14 cellular contexts compared by ENCODE assay signal in the genomic region with DNA sequence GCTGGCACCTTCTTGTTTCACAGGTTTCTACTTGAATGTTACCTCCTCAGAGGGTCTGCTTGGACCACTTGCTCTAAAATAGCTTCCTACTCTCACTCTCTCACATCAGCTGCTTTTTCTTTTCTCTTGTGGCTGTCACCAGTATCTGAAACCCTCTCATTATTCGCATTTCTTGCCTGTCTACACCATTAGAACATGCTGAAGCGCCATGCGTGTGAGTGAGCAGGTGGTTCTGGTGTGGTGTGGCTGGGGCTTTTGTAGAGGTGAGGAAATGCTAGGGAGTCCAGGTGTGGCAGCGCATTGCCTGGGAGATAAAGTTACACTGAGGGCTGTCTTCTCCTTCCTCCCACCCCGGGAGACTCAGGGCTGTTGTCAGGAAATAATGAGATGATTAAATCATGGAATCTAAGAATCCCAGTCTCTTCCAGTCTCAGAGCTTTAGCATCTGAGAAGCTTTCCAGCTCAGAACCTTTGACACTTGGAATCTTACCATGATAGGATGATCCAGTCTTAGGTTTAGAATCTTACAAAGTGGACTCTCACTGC. TPM values are rescaled to one million over a fixed set of nuclear protein-coding genes. Genes with fewer than 3 reads are reported as not detected.
DNase-seq lines count a peak whose midpoint lies in the region; ATAC-seq and TF ChIP-seq lines count a peak whose summit lies in the region.
"Had no signal": no experiment of that assay in that cellular context is flagged by ENCODE, and none has a peak within 500 bp of the region (broad histone marks: within the 10 kb centered on the region; RNA-seq: fewer than 3 reads in every experiment).

No MANE protein-coding gene starts in this region.

- peaks cover 3% of the 10 kb centered on the region for H3K36me3 Mint-ChIP-seq in activated CD8-positive, alpha-beta T cell treated with anti-CD3 and anti-CD28 coated beads for 36 hours (ENCODE audit: low read depth)
- H3K36me3 Mint-ChIP-seq in activated CD8-positive, alpha-beta T cell treated with anti-CD3 and anti-CD28 coated beads, Interleukin-2, amount 10 ng/mL, durations not matched to agents 7 days and 5 days (ENCODE audit: low read depth) = peaks cover 6% of the 10 kb centered on the region
- peaks cover 6% of the 10 kb centered on the region for H3K36me3 Mint-ChIP-seq in activated T-helper 1 cell treated with anti-CD3 and anti-CD28 coated beads, Interleukin-12 subunit alpha, Interleukin-12 subunit beta, Interleukin-2, Interleukin-4 antibody, amounts not matched to agents 30 ng/mL and 10 ng/mL and 1 ng/mL, durations not matched to agents 14 hours and 24 hours and 36 hours (ENCODE audit: low read depth)

- POLR2A ChIA-PET in activated CD8-positive, alpha-beta T cell treated with anti-CD3 and anti-CD28 coated beads for 36 hours (lab: Charles Lee) = interaction anchor here (1.2 kb wide), 1 partner anchor 14 kb away, joined by 3 read pairs; no protein-coding TSS in a partner anchor
- POLR2A ChIA-PET in activated CD8-positive, alpha-beta T cell treated with anti-CD3 and anti-CD28 coated beads, Interleukin-2, amount 10 ng/mL, durations not matched to agents 7 days and 5 days (lab: Charles Lee) = no interaction called here

- no peaks in the 10 kb centered on the region for H3K9me3 Mint-ChIP-seq in activated CD8-positive, alpha-beta T cell treated with anti-CD3 and anti-CD28 coated beads for 36 hours
- no peaks in the 10 kb centered on the region for H3K9me3 Mint-ChIP-seq in activated CD8-positive, alpha-beta T cell treated with anti-CD3 and anti-CD28 coated beads, Interleukin-2, amount 10 ng/mL, durations not matched to agents 7 days and 5 days (ENCODE audit: insufficient read depth)
- no peaks in the 10 kb centered on the region for H3K9me3 Mint-ChIP-seq in activated T-helper 1 cell treated with anti-CD3 and anti-CD28 coated beads, Interleukin-12 subunit alpha, Interleukin-12 subunit beta, Interleukin-2, Interleukin-4 antibody, amounts not matched to agents 30 ng/mL and 10 ng/mL and 1 ng/mL, durations not matched to agents 14 hours and 24 hours and 36 hours
- H3K9me3 Mint-ChIP-seq: activated T-cell treated with anti-CD3 and anti-CD28 coated beads, Interleukin-2, amount 50 U/mL, for 4 hours had no signal

- CTCF ChIA-PET in activated CD8-positive, alpha-beta T cell treated with anti-CD3 and anti-CD28 coated beads for 36 hours (lab: Charles Lee) = interaction anchor here (0.9 to 1.3 kb wide), 4 partner anchors 9 to 353 kb away, joined by 3 to 5 read pairs (median 4); no protein-coding TSS in a partner anchor
- CTCF ChIA-PET in activated CD8-positive, alpha-beta T cell treated with anti-CD3 and anti-CD28 coated beads, Interleukin-2, amount 10 ng/mL, durations not matched to agents 7 days and 5 days (lab: Charles Lee) = interaction anchor here (0.8 to 1.5 kb wide), 2 partner anchors 35 to 123 kb away, joined by 3 to 4 read pairs; no protein-coding TSS in a partner anchor

- peak overlapping the region; percentile 10 for H3K27ac Mint-ChIP-seq in activated CD8-positive, alpha-beta T cell treated with anti-CD3 and anti-CD28 coated beads for 36 hours
- no peak overlapping the region for H3K27ac Mint-ChIP-seq in activated CD8-positive, alpha-beta T cell treated with anti-CD3 and anti-CD28 coated beads, Interleukin-2, amount 10 ng/mL, durations not matched to agents 7 days and 5 days
- H3K27ac Mint-ChIP-seq in activated T-helper 1 cell treated with anti-CD3 and anti-CD28 coated beads, Interleukin-12 subunit alpha, Interleukin-12 subunit beta, Interleukin-2, Interleukin-4 antibody, amounts not matched to agents 30 ng/mL and 10 ng/mL and 1 ng/mL, durations not matched to agents 14 hours and 24 hours and 36 hours = peak overlapping the region; percentile 31

- peaks cover 30% of the 10 kb centered on the region for H3K4me1 Mint-ChIP-seq in activated CD8-positive, alpha-beta T cell treated with anti-CD3 and anti-CD28 coated beads for 36 hours (ENCODE audit: low read depth)
- H3K4me1 Mint-ChIP-seq in activated CD8-positive, alpha-beta T cell treated with anti-CD3 and anti-CD28 coated beads, Interleukin-2, amount 10 ng/mL, durations not matched to agents 7 days and 5 days (ENCODE audit: low read depth) = peaks cover 23% of the 10 kb centered on the region
- peaks cover 34% of the 10 kb centered on the region for H3K4me1 Mint-ChIP-seq in activated T-helper 1 cell treated with anti-CD3 and anti-CD28 coated beads, Interleukin-12 subunit alpha, Interleukin-12 subunit beta, Interleukin-2, Interleukin-4 antibody, amounts not matched to agents 30 ng/mL and 10 ng/mL and 1 ng/mL, durations not matched to agents 14 hours and 24 hours and 36 hours (ENCODE audit: low read depth)

- DNase-seq in activated CD8-positive, alpha-beta T cell treated with anti-CD3 and anti-CD28 coated beads for 36 hours = no peak
- DNase-seq in activated CD8-positive, alpha-beta T cell treated with anti-CD3 and anti-CD28 coated beads, Interleukin-2, amount 10 ng/mL, durations not matched to agents 7 days and 5 days = no peak
- peak; percentile 67 for DNase-seq in NCI-H146 (lab: John Stamatoyannopoulos, UW)
- no peak for DNase-seq in activated T-helper 1 cell treated with anti-CD3 and anti-CD28 coated beads, Interleukin-12 subunit alpha, Interleukin-12 subunit beta, Interleukin-2, Interleukin-4 antibody, amounts not matched to agents 30 ng/mL and 10 ng/mL and 1 ng/mL, durations not matched to agents 14 hours and 24 hours and 36 hours (ENCODE audit: low spot score)
- peak; percentile 30 for DNase-seq in posterior vena cava (ENCODE audit: low spot score)
- no peak for DNase-seq in GM13977 (ENCODE audit: low spot score)
- no peak for DNase-seq in amygdala (lab: John Stamatoyannopoulos, UW)
- no peak for DNase-seq in AG08395 (ENCODE audit: low spot score)
- DNase-seq: activated T-cell treated with anti-CD3 and anti-CD28 coated beads, Interleukin-2, amount 50 U/mL, for 4 hours; DMS79; Kasumi-1; substantia nigra had no signal

- no peak overlapping the region for H3K4me3 Mint-ChIP-seq in activated CD8-positive, alpha-beta T cell treated with anti-CD3 and anti-CD28 coated beads for 36 hours
- no peak overlapping the region for H3K4me3 Mint-ChIP-seq in activated CD8-positive, alpha-beta T cell treated with anti-CD3 and anti-CD28 coated beads, Interleukin-2, amount 10 ng/mL, durations not matched to agents 7 days and 5 days
- H3K4me3 Mint-ChIP-seq in activated T-helper 1 cell treated with anti-CD3 and anti-CD28 coated beads, Interleukin-12 subunit alpha, Interleukin-12 subunit beta, Interleukin-2, Interleukin-4 antibody, amounts not matched to agents 30 ng/mL and 10 ng/mL and 1 ng/mL, durations not matched to agents 14 hours and 24 hours and 36 hours = no peak overlapping the region

- no peak for TF ChIP-seq CTCF in activated CD8-positive, alpha-beta T cell treated with anti-CD3 and anti-CD28 coated beads for 36 hours (IDR thresholded peaks at IDR 0.05)
- TF ChIP-seq CTCF in GM13977 (IDR thresholded peaks at IDR 0.05; ENCODE audit: extremely low read depth, insufficient read depth, missing control alignments) = no peak

- ATAC-seq in activated CD8-positive, alpha-beta T cell treated with anti-CD3 and anti-CD28 coated beads for 36 hours = no peak
- no peak for ATAC-seq in activated CD8-positive, alpha-beta T cell treated with anti-CD3 and anti-CD28 coated beads, Interleukin-2, amount 10 ng/mL, durations not matched to agents 7 days and 5 days
- ATAC-seq: activated T-cell treated with anti-CD3 and anti-CD28 coated beads, Interleukin-2, amount 50 U/mL, for 4 hours; HCT116; pancreas had no signal

- in situ Hi-C loops in GM13977 (cut with MboI; ENCODE audit: low pct_unique_long_range_greater_than_20kb, low sequenced_read_pairs, unreplicated experiment) = no loop called here

- intact Hi-C loops in activated CD8-positive, alpha-beta T cell treated with anti-CD3 and anti-CD28 coated beads for 36 hours (cut with micrococcal nuclease) = no loop called here
- intact Hi-C loops in activated T-helper 1 cell treated with anti-CD3 and anti-CD28 coated beads, Interleukin-12 subunit alpha, Interleukin-12 subunit beta, Interleukin-2, Interleukin-4 antibody, amounts not matched to agents 30 ng/mL and 10 ng/mL and 1 ng/mL, durations not matched to agents 14 hours and 24 hours and 36 hours (cut with micrococcal nuclease) = no loop called here
- intact Hi-C loops in posterior vena cava (cut with DNase I) = no loop called here

- H3K27me3 Mint-ChIP-seq in activated CD8-positive, alpha-beta T cell treated with anti-CD3 and anti-CD28 coated beads for 36 hours = no peaks in the 10 kb centered on the region
- H3K27me3 Mint-ChIP-seq in activated CD8-positive, alpha-beta T cell treated with anti-CD3 and anti-CD28 coated beads, Interleukin-2, amount 10 ng/mL, durations not matched to agents 7 days and 5 days (ENCODE audit: low read depth) = no peaks in the 10 kb centered on the region
- H3K27me3 Mint-ChIP-seq in activated T-helper 1 cell treated with anti-CD3 and anti-CD28 coated beads, Interleukin-12 subunit alpha, Interleukin-12 subunit beta, Interleukin-2, Interleukin-4 antibody, amounts not matched to agents 30 ng/mL and 10 ng/mL and 1 ng/mL, durations not matched to agents 14 hours and 24 hours and 36 hours (ENCODE audit: insufficient read depth) = no peaks in the 10 kb centered on the region

RNA-seq across cellular contexts. Expression of a gene that starts 4.2 kb away (rescaled TPM):
- total RNA-seq in activated CD8-positive, alpha-beta T cell treated with anti-CD3 and anti-CD28 coated beads for 36 hours = 1 to 10 TPM; 5.4 to 7.8 TPM
- total RNA-seq in activated CD8-positive, alpha-beta T cell treated with anti-CD3 and anti-CD28 coated beads, Interleukin-2, amount 10 ng/mL, durations not matched to agents 7 days and 5 days = 10 to 100 TPM; 17.3 to 19.7 TPM
- total RNA-seq in activated T-helper 1 cell treated with anti-CD3 and anti-CD28 coated beads, Interleukin-12 subunit alpha, Interleukin-12 subunit beta, Interleukin-2, Interleukin-4 antibody, amounts not matched to agents 30 ng/mL and 10 ng/mL and 1 ng/mL, durations not matched to agents 14 hours and 24 hours and 36 hours = 13.8 and 14.6 TPM in 2 replicates
- 10 to 100 TPM; 25.8 to 37.0 TPM for total RNA-seq in posterior vena cava

Comparison
In these comparisons a context has a peak if more than half of its experiments do, and no peak if none do; other contexts are left out.
1. DNase-seq: peak in NCI-H146 (single experiment) and posterior vena cava (single experiment); none in activated CD8-positive, alpha-beta T cell treated with anti-CD3 and anti-CD28 coated beads for 36 hours (single experiment), activated CD8-positive, alpha-beta T cell treated with anti-CD3 and anti-CD28 coated beads, Interleukin-2, amount 10 ng/mL, durations not matched to agents 7 days and 5 days (single experiment), activated T-helper 1 cell treated with anti-CD3 and anti-CD28 coated beads, Interleukin-12 subunit alpha, Interleukin-12 subunit beta, Interleukin-2, Interleukin-4 antibody, amounts not matched to agents 30 ng/mL and 10 ng/mL and 1 ng/mL, durations not matched to agents 14 hours and 24 hours and 36 hours (single experiment), GM13977 (single experiment), amygdala (0 of 56) and AG08395 (single experiment).